14 cellular contexts compared by ENCODE assay signal in genomic region chr4:40247350-40247749, GRCh38. TPM values are rescaled to one million over a fixed set of nuclear protein-coding genes. Genes with fewer than 3 reads are reported as not detected.
DNase-seq lines count a peak whose midpoint lies in the region; ATAC-seq, FAIRE-seq and TF ChIP-seq lines count a peak whose summit lies in the region.
"Had no signal": no experiment of that assay in that cellular context is flagged by ENCODE, and none has a peak within 500 bp of the region (broad histone marks: within the 10 kb centered on the region; RNA-seq: fewer than 3 reads in every experiment).

No MANE protein-coding gene starts in this region.

- H3K27ac ChIP-seq in right lobe of liver (no peak overlapping the region), HepG2 (ENCODE audit: extremely low read length, insufficient read depth, low read length) (no peak overlapping the region), transverse colon (no peak overlapping the region), SK-N-SH (ENCODE audit: low read depth in 2 of 2, low read length in 1 of 2) (no peak overlapping the region)
- H3K27ac ChIP-seq: sigmoid colon had no signal

- TF ChIP-seq EP300 in HepG2 (IDR thresholded peaks at IDR 0.05; ENCODE audit: low read depth in 2 of 2, low read length in 2 of 2) (no peak), HepG2 (CRISPR knock-in tag; IDR thresholded peaks at IDR 0.05; ENCODE audit: borderline replicate concordance) (no peak), transverse colon (IDR thresholded peaks at IDR 0.05; ENCODE audit: low read depth) (no peak), SK-N-SH (IDR thresholded peaks at IDR 0.05; ENCODE audit: borderline replicate concordance in 1 of 2, low read depth in 1 of 2, low read length in 1 of 2) (no peak)

- H3K9ac ChIP-seq in HepG2 (ENCODE audit: insufficient read depth, low read depth, low read length) (no peak overlapping the region), SK-N-SH (no peak overlapping the region)

- no peaks in the 10 kb centered on the region for H3K36me3 ChIP-seq in right lobe of liver
- H3K36me3 ChIP-seq in HepG2 (replicated peaks in 1 of 2; ENCODE audit: control insufficient read depth in 1 of 2, insufficient read depth in 2 of 2, low read length in 2 of 2): no peaks in the 10 kb centered on the region
- no peaks in the 10 kb centered on the region for H3K36me3 ChIP-seq in transverse colon
- no peaks in the 10 kb centered on the region for H3K36me3 ChIP-seq in SK-N-SH (replicated peaks in 1 of 2; ENCODE audit: control insufficient read depth in 1 of 2, insufficient read depth in 2 of 2, low read length in 1 of 2)
- H3K36me3 ChIP-seq: sigmoid colon had no signal

- TF ChIP-seq CTCF in right lobe of liver (IDR thresholded peaks at IDR 0.05) (no peak), HepG2 (CRISPR knock-in tag; IDR thresholded peaks at IDR 0.05) (no peak), transverse colon (IDR thresholded peaks at IDR 0.05) (no peak), SK-N-SH (IDR thresholded peaks at IDR 0.05) (no peak)

- intact Hi-C loops in right lobe of liver (cut with DNase I): no loop called here
- intact Hi-C loops in HepG2 (cut with micrococcal nuclease; ENCODE audit: unreplicated experiment): no loop called here
- intact Hi-C loops in transverse colon (cut with DNase I; ENCODE audit: low total_unique reads): no loop called here

- no peaks in the 10 kb centered on the region for H3K4me1 ChIP-seq in right lobe of liver
- no peaks in the 10 kb centered on the region for H3K4me1 ChIP-seq in HepG2 (ENCODE audit: insufficient read depth, low read length)
- H3K4me1 ChIP-seq in transverse colon: no peaks in the 10 kb centered on the region
- H3K4me1 ChIP-seq in SK-N-SH (ENCODE audit: control insufficient read depth in 1 of 2, insufficient read depth in 2 of 2, low read depth in 1 of 2, low read length in 1 of 2): no peaks in the 10 kb centered on the region; a peak in 1 of 4 replicates
- H3K4me1 ChIP-seq: sigmoid colon had no signal

- DNase-seq in right lobe of liver (no peak), HepG2 (ENCODE audit: low spot score) (no peak), transverse colon (peak; percentile 35), SK-N-SH (no peak), NCI-H2171 treated with DMSO at 0.1 percent for 48 hours (lab: John Stamatoyannopoulos, UW) (no peak)
- DNase-seq in activated CD4-positive, alpha-beta T cell treated with anti-CD3 and anti-CD28 coated beads for 48 hours: peak; percentile 56
- peak; percentile 75 for DNase-seq in central memory CD4-positive, alpha-beta T cell
- DNase-seq: ACHN, HCEC 1CT, KG1, NCI-H2227 treated with DMSO at 0.1 percent for 48 hours, SHP77, sigmoid colon had no signal

- TF ChIP-seq POLR2A in right lobe of liver (IDR thresholded peaks at IDR 0.05): no peak
- no peak for TF ChIP-seq POLR2A in HepG2 (IDR thresholded peaks at IDR 0.05; ENCODE audit: insufficient read depth in 1 of 2, low read depth in 2 of 2, low read length in 2 of 2)
- TF ChIP-seq POLR2A in transverse colon (IDR thresholded peaks at IDR 0.05): no peak

- no peaks in the 10 kb centered on the region for H3K79me2 ChIP-seq in HepG2 (ENCODE audit: insufficient read depth, low read length)
- H3K79me2 ChIP-seq in SK-N-SH (ENCODE audit: insufficient read depth): no peaks in the 10 kb centered on the region

- in situ Hi-C loops in HepG2 (cut with HindIII; ENCODE audit: extremely low pct_ligation_motif_present, low pct_unique_long_range_greater_than_20kb): no loop called here
- in situ Hi-C loops in transverse colon (cut with MboI; ENCODE audit: low pct_ligation_motif_present in 1 of 4, low pct_unique_long_range_greater_than_20kb in 1 of 4, low sequenced_read_pairs in 3 of 4): no loop called here

- H3K4me2 ChIP-seq in HepG2 (ENCODE audit: low read depth, low read length) (no peak overlapping the region), SK-N-SH (no peak overlapping the region)

- FAIRE-seq in HepG2 (lab: Jason Lieb, UNC): no peak

- POLR2A ChIA-PET in HepG2 (lab: Yijun Ruan, JAX) (no interaction called here), SK-N-SH (lab: Yijun Ruan, JAX) (no interaction called here)

- H3K27me3 ChIP-seq in right lobe of liver: no peaks in the 10 kb centered on the region
- H3K27me3 ChIP-seq in HepG2 (ENCODE audit: control insufficient read depth in 1 of 2, insufficient read depth in 2 of 2, low read length in 2 of 2): no peaks in the 10 kb centered on the region
- no peaks in the 10 kb centered on the region for H3K27me3 ChIP-seq in transverse colon
- H3K27me3 ChIP-seq in SK-N-SH (ENCODE audit: insufficient read depth): no peaks in the 10 kb centered on the region
- H3K27me3 ChIP-seq: sigmoid colon had no signal

- H2AFZ ChIP-seq in HepG2 (ENCODE audit: low read length) (no peak overlapping the region), SK-N-SH (ENCODE audit: low read depth) (no peak overlapping the region)

- ATAC-seq in right lobe of liver (peak in 3 of 4 donors; percentile 33 to 53 (median 36)), HepG2 (no peak), SK-N-SH treated with all-trans-retinoic acid at 6 μM for 48 hours (no peak)

- no peaks in the 10 kb centered on the region for H3K9me2 ChIP-seq in SK-N-SH

- BruUV-seq in HepG2 (replicated peaks; lab: Mats Ljungman, UMichigan): no TSS peak

- WGBS in right lobe of liver (ENCODE audit: insufficient coverage, low coverage, low lambda C conversion rate, missing lambda C conversion rate): 80% methylated on average over 4 of the region's 4 CpGs
- WGBS in HepG2 (ENCODE audit: low lambda C conversion rate): 4% methylated on average over 1 of the region's 4 CpGs
- WGBS in transverse colon (ENCODE audit: low coverage in 1 of 2), 2 donors: 93 to 100% methylated on average over 1 to 4 of the region's 4 CpGs
- 96% methylated on average over 4 of the region's 4 CpGs for WGBS in SK-N-SH (ENCODE audit: low lambda C conversion rate)

- H4K20me1 ChIP-seq in HepG2 (ENCODE audit: insufficient read depth, low read length) (no peaks in the 10 kb centered on the region), SK-N-SH (ENCODE audit: insufficient read depth) (no peaks in the 10 kb centered on the region)

- H3K9me3 ChIP-seq in right lobe of liver (no peaks in the 10 kb centered on the region), HepG2 (ENCODE audit: low read length) (no peaks in the 10 kb centered on the region), transverse colon (no peaks in the 10 kb centered on the region), SK-N-SH (no peaks in the 10 kb centered on the region)
- H3K9me3 ChIP-seq: sigmoid colon had no signal

- H3K4me3 ChIP-seq in right lobe of liver (no peak overlapping the region), HepG2 (replicated peaks in 1 of 3; ENCODE audit: insufficient read depth in 1 of 3, low read depth in 2 of 3, low read length in 3 of 3) (no peak overlapping the region), transverse colon (no peak overlapping the region), SK-N-SH (ENCODE audit: low read depth in 2 of 2, low read length in 1 of 2) (no peak overlapping the region)
- H3K4me3 ChIP-seq: sigmoid colon had no signal

- CTCF ChIA-PET in HepG2 (lab: Yijun Ruan, JAX; ENCODE audit: low intra/inter-chr PET ratio, low total read pairs): no interaction called here
- CTCF ChIA-PET in SK-N-SH (lab: Yijun Ruan, JAX): no interaction called here

- no peaks in the 10 kb centered on the region for H3F3A ChIP-seq in SK-N-SH (replicated peaks; ENCODE audit: insufficient read depth)

- TF ChIP-seq RAD21 in HepG2 (CRISPR knock-in tag; IDR thresholded peaks at IDR 0.05) (no peak), SK-N-SH (IDR thresholded peaks at IDR 0.05; ENCODE audit: low read length) (no peak)

TF ChIP-seq in HepG2, 621 proteins besides CTCF, POLR2A, EP300 and RAD21 (continues in another document):
- TF ChIP-seq HIVEP1 (CRISPR knock-in tag; IDR thresholded peaks at IDR 0.05): no peak
- no peak for TF ChIP-seq KMT2B (CRISPR knock-in tag; IDR thresholded peaks at IDR 0.05)
- no peak for TF ChIP-seq MAFK (conservative IDR thresholded peaks at IDR 0.05 in 1 of 2, IDR thresholded peaks at IDR 0.05 in 1 of 2; ENCODE audit: low read length in 2 of 2)

RNA-seq across cellular contexts. Expression of gene RHOH, which starts 50.5 kb away (rescaled TPM):
- 1 to 10 TPM in 1 of 6 experiments, under 1 TPM in 5; 0.25 to 1.2 (median 0.62) TPM for total RNA-seq in right lobe of liver
- total RNA-seq in HepG2 (2016; rRNA removed; fragmentation: Illumina TruSeq; extraction: Trizol): not detected in 2 replicates
- total RNA-seq in HepG2 (2016; cell fraction: cytosol; rRNA removed; fragmentation: Illumina TruSeq; extraction: Trizol; ENCODE audit: low read depth): not detected in 2 replicates
- total RNA-seq in HepG2 (2016; cell fraction: insoluble cytoplasmic fraction; rRNA removed; fragmentation: Illumina TruSeq; extraction: Trizol): 0.06 TPM in 1 of 2 replicates, not detected in the other
- total RNA-seq in HepG2 (2016; cell fraction: membrane; rRNA removed; fragmentation: Illumina TruSeq; extraction: Trizol): not detected in 2 replicates
- not detected in 2 replicates for total RNA-seq in HepG2 (2016; cell fraction: nucleus; rRNA removed; fragmentation: Illumina TruSeq; extraction: Trizol)
- polyA plus RNA-seq in HepG2 (2011; rRNA removed): 0.22 and 0.57 TPM in 2 replicates
- 0.21 and 0.59 TPM in 2 replicates for polyA plus RNA-seq in HepG2 (2011; cell fraction: cytosol; rRNA removed)
- polyA plus RNA-seq in HepG2 (2011; cell fraction: nucleus; rRNA removed): 0.38 and 0.48 TPM in 2 replicates
- polyA plus RNA-seq in HepG2 (2012): 0.11 and 0.48 TPM in 2 replicates
- polyA plus RNA-seq in HepG2 (2016; cell fraction: cytosol; fragmentation: Illumina TruSeq; extraction: Trizol; ENCODE audit: low read depth): not detected in 2 replicates
- polyA plus RNA-seq in HepG2 (2016; cell fraction: insoluble cytoplasmic fraction; fragmentation: Illumina TruSeq; extraction: Trizol; ENCODE audit: low read depth): 0.21 TPM in 1 of 2 replicates, not detected in the other
- polyA plus RNA-seq in HepG2 (2016; cell fraction: membrane; fragmentation: Illumina TruSeq; extraction: Trizol; ENCODE audit: low read depth): not detected in 2 replicates
- polyA plus RNA-seq in HepG2 (2016; cell fraction: nucleus; fragmentation: Illumina TruSeq; extraction: Trizol; ENCODE audit: insufficient read depth, low read depth): not detected in 2 replicates
- polyA minus RNA-seq in HepG2 (2011; rRNA and poly(A)+ RNA removed; ENCODE audit: low replicate concordance): 0.82 TPM in 1 of 2 replicates, not detected in the other
- 0.30 TPM in 1 of 2 replicates, not detected in the other for polyA minus RNA-seq in HepG2 (2011; cell fraction: cytosol; rRNA and poly(A)+ RNA removed)
- polyA minus RNA-seq in HepG2 (2011; cell fraction: nucleus; rRNA and poly(A)+ RNA removed): 0.13 and 0.87 TPM in 2 replicates
- 10 to 100 TPM in 1 of 4 donors, 1 to 10 TPM in 2, not detected in 1; 4.1 to 10.3 (median 4.1) TPM for total RNA-seq in transverse colon
- polyA plus RNA-seq in SK-N-SH (2012; rRNA removed): not detected in 2 replicates
- polyA plus RNA-seq in SK-N-SH (2012; cell fraction: cytosol; rRNA removed): not detected in 2 replicates
- not detected in 2 replicates for polyA plus RNA-seq in SK-N-SH (2012; cell fraction: nucleus; rRNA removed)

Comparison
In these comparisons a context has a peak if more than half of its experiments do, and no peak if none do; other contexts are left out.
1. ATAC-seq: peak in right lobe of liver (3 of 4); none in HepG2 (single experiment) and SK-N-SH treated with all-trans-retinoic acid at 6 μM for 48 hours (single experiment).
2. DNase-seq: peak in activated CD4-positive, alpha-beta T cell treated with anti-CD3 and anti-CD28 coated beads for 48 hours (single experiment), central memory CD4-positive, alpha-beta T cell (single experiment) and transverse colon (single experiment); none in right lobe of liver (0 of 3), HepG2 (single experiment), SK-N-SH (single experiment) and NCI-H2171 treated with DMSO at 0.1 percent for 48 hours (single experiment).